ENCODE assay signal across 1 cellular context in genomic region chr2:61456070-61456745, GRCh38.
TF ChIP-seq lines count a peak whose summit lies in the region.

No MANE protein-coding gene starts in this region.

TF ChIP-seq in SK-N-SH, 30 proteins besides CTCF, POLR2A, EP300 and RAD21 (continued from another document):
- TF ChIP-seq ZBTB33 (IDR thresholded peaks at IDR 0.05; ENCODE audit: borderline replicate concordance, low read depth) (no peak), IRF3 (IDR thresholded peaks at IDR 0.05; ENCODE audit: low read depth, low read length) (no peak), MXI1 (IDR thresholded peaks at IDR 0.05; ENCODE audit: low read depth, low read length) (no peak), USF2 (IDR thresholded peaks at IDR 0.05; ENCODE audit: borderline replicate concordance, low read depth, low read length) (no peak), NFIC (IDR thresholded peaks at IDR 0.05; ENCODE audit: borderline replicate concordance) (no peak), FOSL2 (IDR thresholded peaks at IDR 0.05; ENCODE audit: borderline replicate concordance, low read depth) (no peak), RCOR1 (IDR thresholded peaks at IDR 0.05; ENCODE audit: low read length) (no peak)
